In genomic region chr4:67700874-67701850, GRCh38 we compare ENCODE assay signal across 8 cellular contexts. TPM values are rescaled to one million over a fixed set of nuclear protein-coding genes. Genes with fewer than 3 reads are reported as not detected.
A peak's percentile ranks its signal among the peaks of the same experiment; 100 is the strongest.
DNase-seq lines count a peak whose midpoint lies in the region; ATAC-seq and TF ChIP-seq lines count a peak whose summit lies in the region.

TSS of gene UBA6 (minus strand) at chr4:67701155. CDS start at chr4:67701119, 36 bp downstream.

- no peaks in the 10 kb centered on the region for H3K27me3 Mint-ChIP-seq in CD8-positive, alpha-beta T cell (ENCODE audit: low read depth)
- H3K27me3 Mint-ChIP-seq in activated CD4-positive, alpha-beta memory T cell treated with anti-CD3 and anti-CD28 coated beads for 36 hours = no peaks in the 10 kb centered on the region

- no peaks in the 10 kb centered on the region for H3K9me3 ChIP-seq in CD8-positive, alpha-beta T cell (ENCODE audit: low read length)
- H3K9me3 ChIP-seq in right lobe of liver = no peaks in the 10 kb centered on the region

- H3K9me3 Mint-ChIP-seq in CD8-positive, alpha-beta T cell = peaks cover under 1% of the 10 kb centered on the region
- H3K9me3 Mint-ChIP-seq in activated CD4-positive, alpha-beta memory T cell treated with anti-CD3 and anti-CD28 coated beads for 36 hours = peaks cover 3% of the 10 kb centered on the region

- H3K36me3 Mint-ChIP-seq in CD8-positive, alpha-beta T cell = peaks cover 26% of the 10 kb centered on the region
- peaks cover 19% of the 10 kb centered on the region for H3K36me3 Mint-ChIP-seq in activated CD4-positive, alpha-beta memory T cell treated with anti-CD3 and anti-CD28 coated beads for 36 hours

- TF ChIP-seq CTCF in CD8-positive, alpha-beta T cell (IDR thresholded peaks at IDR 0.05) = peak; percentile 39
- TF ChIP-seq CTCF in dorsolateral prefrontal cortex (IDR thresholded peaks at IDR 0.05 in 54 of 56, conservative IDR thresholded peaks at IDR 0.05 in 2 of 56; ENCODE audit: low read depth in 1 of 56, partially characterized antibody in 56 of 56) (peak; percentile 28 to 84 (median 56)), right lobe of liver (IDR thresholded peaks at IDR 0.05) (peak; percentile 38 to 55 (median 44))

- DNase-seq in CD8-positive, alpha-beta T cell = peak; percentile 85 to 96 (median 95)
- DNase-seq in HK-2 (ENCODE audit: unreplicated experiment) (peak; percentile 98), NCI-H82 treated with DMSO at 0.1 percent for 48 hours (lab: John Stamatoyannopoulos, UW; ENCODE audit: unreplicated experiment) (peak; percentile 76), dorsolateral prefrontal cortex (peak; percentile 87 to 97 (median 94)), right lobe of liver (peak; percentile 98 to 99 (median 98))
- DNase-seq in activated CD4-positive, alpha-beta memory T cell treated with anti-CD3 and anti-CD28 coated beads for 36 hours = peak; percentile 98
- peak; percentile 92 to 93 for DNase-seq in stimulated activated CD4-positive, alpha-beta T cell treated with anti-CD3 and anti-CD28 coated beads, Interleukin-4, amount 100 ng/mL, for 4 hours

- H3K4me1 ChIP-seq in CD8-positive, alpha-beta T cell (ENCODE audit: insufficient read depth, low read length) = peaks cover 17% of the 10 kb centered on the region
- H3K4me1 ChIP-seq in right lobe of liver = peaks cover 0 to 9% (median 4%) of the 10 kb centered on the region in 4 donors

- WGBS in right lobe of liver (ENCODE audit: insufficient coverage, low coverage, low lambda C conversion rate, missing lambda C conversion rate) = 0% methylated on average over 15 of the region's 55 CpGs

- peak; percentile 78 for TF ChIP-seq POLR2A in right lobe of liver (IDR thresholded peaks at IDR 0.05)

- POLR2A ChIA-PET in CD8-positive, alpha-beta T cell (lab: Charles Lee) = interaction anchor here (0.7 to 2.4 kb wide), 3 partner anchors 45 to 158 kb away, joined by 3 to 7 read pairs (median 3); partner anchors contain the start of gene CENPC
- POLR2A ChIA-PET in activated CD4-positive, alpha-beta memory T cell treated with anti-CD3 and anti-CD28 coated beads for 36 hours (lab: Charles Lee) = interaction anchor here (0.7 to 3.1 kb wide), 3 partner anchors 16 to 157 kb away, joined by 3 to 12 read pairs (median 4); partner anchors contain the start of gene CENPC

- peak; percentile 96 for ATAC-seq in CD8-positive, alpha-beta T cell
- ATAC-seq in GM19452 (IDR thresholded peaks at IDR 0.05; ENCODE audit: unreplicated experiment) (peak; percentile 98), right lobe of liver (peak; percentile 98 to 100 (median 99))

- H3K4me1 Mint-ChIP-seq in CD8-positive, alpha-beta T cell (ENCODE audit: low read depth) = peaks cover 72% of the 10 kb centered on the region
- H3K4me1 Mint-ChIP-seq in activated CD4-positive, alpha-beta memory T cell treated with anti-CD3 and anti-CD28 coated beads for 36 hours (ENCODE audit: low read depth) = peaks cover 57% of the 10 kb centered on the region

- intact Hi-C loops in CD8-positive, alpha-beta T cell (cut with DNase I, micrococcal nuclease) = loop anchor here (1.0 to 10.0 kb wide), 5 partner anchors 46 to 650 kb away; partner anchors contain the start of genes CENPC (in 1 of the 2) and YTHDC1 (in 1 of the 2)
- intact Hi-C loops in activated CD4-positive, alpha-beta memory T cell treated with anti-CD3 and anti-CD28 coated beads for 36 hours (cut with micrococcal nuclease) = loop anchor here (1.0 to 5.0 kb wide), 8 partner anchors 16 to 649 kb away; partner anchors contain the start of genes CENPC, TMPRSS11B and YTHDC1
- intact Hi-C loops in dorsolateral prefrontal cortex (cut with DNase I) (loop anchor here (2.0 to 5.0 kb wide), 4 partner anchors 46 to 646 kb away; partner anchors contain the start of gene CENPC (in 2 of the 2)), right lobe of liver (cut with DNase I) (no loop called here)

- H3K27ac ChIP-seq in CD8-positive, alpha-beta T cell (ENCODE audit: low read depth, low read length) = peak within 1 kb of the TSS; percentile 79
- H3K27ac ChIP-seq in dorsolateral prefrontal cortex (peak within 1 kb of the TSS; percentile 16 to 94 (median 83)), right lobe of liver (peak within 1 kb of the TSS; percentile 67 to 79 (median 75))

- H3K4me3 ChIP-seq in CD8-positive, alpha-beta T cell (ENCODE audit: low read depth, low read length) = peak within 1 kb of the TSS; percentile 77
- H3K4me3 ChIP-seq in dorsolateral prefrontal cortex = peak within 1 kb of the TSS; percentile 62 to 98 (median 86)
- H3K4me3 ChIP-seq in right lobe of liver = peak within 1 kb of the TSS; percentile 82 to 97 (median 88)

- no peaks in the 10 kb centered on the region for H3K36me3 ChIP-seq in CD8-positive, alpha-beta T cell (ENCODE audit: insufficient read depth, low read length)
- H3K36me3 ChIP-seq in right lobe of liver = no peaks in the 10 kb centered on the region

- peak within 1 kb of the TSS; percentile 98 for H3K4me3 Mint-ChIP-seq in CD8-positive, alpha-beta T cell
- H3K4me3 Mint-ChIP-seq in activated CD4-positive, alpha-beta memory T cell treated with anti-CD3 and anti-CD28 coated beads for 36 hours = peak within 1 kb of the TSS; percentile 92

- CTCF ChIA-PET in CD8-positive, alpha-beta T cell (lab: Charles Lee) = interaction anchor here (1.2 to 1.9 kb wide), 5 partner anchors 9 to 154 kb away, joined by 3 to 7 read pairs (median 3); no protein-coding TSS in a partner anchor
- CTCF ChIA-PET in activated CD4-positive, alpha-beta memory T cell treated with anti-CD3 and anti-CD28 coated beads for 36 hours (lab: Charles Lee) = interaction anchor here (0.8 to 2.2 kb wide), 6 partner anchors 14 to 157 kb away, joined by 3 to 8 read pairs (median 4); no protein-coding TSS in a partner anchor

- no peaks in the 10 kb centered on the region for H3K27me3 ChIP-seq in CD8-positive, alpha-beta T cell (ENCODE audit: insufficient read depth, low read length)
- H3K27me3 ChIP-seq in dorsolateral prefrontal cortex (no peaks in the 10 kb centered on the region), right lobe of liver (no peaks in the 10 kb centered on the region)

- H3K27ac Mint-ChIP-seq in CD8-positive, alpha-beta T cell = peak within 1 kb of the TSS; percentile 97
- H3K27ac Mint-ChIP-seq in activated CD4-positive, alpha-beta memory T cell treated with anti-CD3 and anti-CD28 coated beads for 36 hours = peak within 1 kb of the TSS; percentile 90

RNA-seq across cellular contexts. Expression of gene UBA6, which starts in this region (rescaled TPM):
- total RNA-seq in CD8-positive, alpha-beta T cell = 10 to 100 TPM; 35.9 to 44.7 TPM
- total RNA-seq in activated CD4-positive, alpha-beta memory T cell treated with anti-CD3 and anti-CD28 coated beads for 36 hours = 100 to 1,000 TPM; 107 to 112 TPM
- total RNA-seq in dorsolateral prefrontal cortex = 10 to 100 TPM; 43.0 to 80.2 (median 60.7) TPM
- 10 to 100 TPM; 17.5 to 46.5 (median 24.7) TPM for total RNA-seq in right lobe of liver

Comparison
In these comparisons a context has a peak if more than half of its experiments do, and no peak if none do; other contexts are left out.
1. Peak in every context shown above with its lines: DNase-seq, ATAC-seq, H3K4me3 ChIP-seq and H3K27ac ChIP-seq.
2. intact Hi-C loops: an anchor here in CD8-positive, alpha-beta T cell (1.0 to 10.0 kb wide), activated CD4-positive, alpha-beta memory T cell treated with anti-CD3 and anti-CD28 coated beads for 36 hours (1.0 to 5.0 kb wide) and dorsolateral prefrontal cortex (2.0 to 5.0 kb wide); none called in right lobe of liver.